Comparison of ENCODE assay signal across 8 cellular contexts in genomic region chr4:76198411-76199237, GRCh38. TPM values are rescaled to one million over a fixed set of nuclear protein-coding genes. Genes with fewer than 3 reads are reported as not detected.
DNase-seq lines count a peak whose midpoint lies in the region; ATAC-seq and TF ChIP-seq lines count a peak whose summit lies in the region.

No MANE protein-coding gene starts in this region.

- ATAC-seq in HG02798 (IDR thresholded peaks at IDR 0.05; ENCODE audit: poor library complexity, unreplicated experiment) (peak; percentile 45), esophagus mucosa (peak; percentile 27)

- peaks cover 2% of the 10 kb centered on the region for H3K36me3 Mint-ChIP-seq in neural crest cell (ENCODE audit: low read depth)

- peak overlapping the region; percentile 77 for H3K27ac Mint-ChIP-seq in neural crest cell (ENCODE audit: unreplicated experiment)

- H3K9me3 Mint-ChIP-seq in neural crest cell: no peaks in the 10 kb centered on the region

- H3K4me1 Mint-ChIP-seq in neural crest cell: peaks cover 48% of the 10 kb centered on the region

- peak; percentile 33 to 39 (median 33) for DNase-seq in stimulated activated CD4-positive, alpha-beta T cell treated with anti-CD3 and anti-CD28 coated beads, Interleukin-12 subunit alpha, Interleukin-12 subunit beta, amount 100 ng/mL, for 48 hours (ENCODE audit: low read depth in 2 of 3, low spot score in 1 of 3)
- no peak for DNase-seq in stimulated activated CD4-positive, alpha-beta T cell treated with anti-CD3 and anti-CD28 coated beads, Interleukin-12 subunit alpha, Interleukin-12 subunit beta, amount 100 ng/mL, for 4 hours
- DNase-seq in NCI-H146 treated with DMSO at 0.1 percent for 48 hours (lab: John Stamatoyannopoulos, UW; ENCODE audit: unreplicated experiment) (peak; percentile 80), UCSD-AML1 (lab: John Stamatoyannopoulos, UW; ENCODE audit: unreplicated experiment) (peak; percentile 68), neural crest cell (ENCODE audit: low read depth, low spot score) (peak; percentile 41), germinal center (ENCODE audit: low spot score) (no peak)

- H3K27me3 Mint-ChIP-seq in neural crest cell (ENCODE audit: low read depth): no peaks in the 10 kb centered on the region

- no peak for TF ChIP-seq CTCF in neural crest cell (conservative IDR thresholded peaks at IDR 0.05)

- H3K4me3 Mint-ChIP-seq in neural crest cell: peak overlapping the region; percentile 27

RNA-seq across cellular contexts. Expression of gene SCARB2, which starts 15.0 kb away (rescaled TPM):
- total RNA-seq in esophagus mucosa (70.0 TPM), neural crest cell (60.0 and 60.8 TPM in 2 replicates)

RNA-seq across cellular contexts. Expression of gene NUP54, which starts 50.4 kb away (rescaled TPM):
- total RNA-seq in esophagus mucosa: 31.7 TPM
- total RNA-seq in neural crest cell: 67.0 and 73.3 TPM in 2 replicates

RNA-seq across cellular contexts. Expression of gene FAM47E, which starts 52.9 kb away (rescaled TPM):
- total RNA-seq in esophagus mucosa: 0.20 TPM
- total RNA-seq in neural crest cell: 1.4 and 1.6 TPM in 2 replicates

Comparison
In these comparisons a context has a peak if more than half of its experiments do, and no peak if none do; other contexts are left out.
1. DNase-seq: peak in stimulated activated CD4-positive, alpha-beta T cell treated with anti-CD3 and anti-CD28 coated beads, Interleukin-12 subunit alpha, Interleukin-12 subunit beta, amount 100 ng/mL, for 48 hours (3 of 3), NCI-H146 treated with DMSO at 0.1 percent for 48 hours (single experiment), UCSD-AML1 (single experiment) and neural crest cell (single experiment); none in stimulated activated CD4-positive, alpha-beta T cell treated with anti-CD3 and anti-CD28 coated beads, Interleukin-12 subunit alpha, Interleukin-12 subunit beta, amount 100 ng/mL, for 4 hours (single experiment) and germinal center (single experiment).